8 cellular contexts compared by ENCODE assay signal in the genomic region with DNA sequence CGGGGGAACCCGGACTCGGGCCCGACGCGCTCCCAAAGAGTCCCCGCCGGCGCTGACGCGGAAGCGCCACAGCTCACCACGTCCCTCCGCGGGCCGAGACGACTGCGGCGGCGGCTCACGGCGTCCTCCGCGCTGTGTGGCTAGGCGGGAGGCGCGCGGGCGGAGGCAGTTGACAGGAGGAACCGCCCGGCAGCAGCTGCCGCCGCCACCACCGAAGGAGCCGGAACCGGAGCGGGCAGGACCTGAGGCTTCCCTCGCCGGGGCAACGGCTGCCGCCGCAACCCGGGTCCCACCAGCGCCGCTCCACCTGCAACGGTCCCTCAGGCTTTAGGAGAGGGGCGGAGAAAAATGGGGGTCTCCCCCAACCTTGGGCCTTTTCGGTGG. TPM values are rescaled to one million over a fixed set of nuclear protein-coding genes. Genes with fewer than 3 reads are reported as not detected.
DNase-seq lines count a peak whose midpoint lies in the region; ATAC-seq, FAIRE-seq and TF ChIP-seq lines count a peak whose summit lies in the region.

No MANE protein-coding gene starts in this region.

- FAIRE-seq in HTR-8/SVneo (lab: Jason Lieb, UNC) = no peak

- H3K4me1 ChIP-seq in ES-I3 (ENCODE audit: insufficient read depth, low read length) = no peaks in the 10 kb centered on the region

- peak; percentile 33 for ATAC-seq in GM21529 (IDR thresholded peaks at IDR 0.05; ENCODE audit: unreplicated experiment)
- ATAC-seq in memory B cell (ENCODE audit: low read depth) = peak; percentile 62

- peak in 4 of 56 donors; percentile 5 to 14 (median 12) for TF ChIP-seq CTCF in dorsolateral prefrontal cortex (IDR thresholded peaks at IDR 0.05 in 54 of 56, conservative IDR thresholded peaks at IDR 0.05 in 2 of 56; ENCODE audit: low read depth in 1 of 56, partially characterized antibody in 56 of 56)

- H3K27ac Mint-ChIP-seq in activated CD4-positive, alpha-beta T cell treated with anti-CD3 and anti-CD28 coated beads, Interleukin-2, amount 10 ng/mL, durations not matched to agents 7 days and 5 days = peak overlapping the region; percentile 99
- H3K27ac Mint-ChIP-seq in memory B cell = peak overlapping the region; percentile 94

- H3K27me3 ChIP-seq in dorsolateral prefrontal cortex = no peaks in the 10 kb centered on the region

- peaks cover 58% of the 10 kb centered on the region for H3K4me1 Mint-ChIP-seq in activated CD4-positive, alpha-beta T cell treated with anti-CD3 and anti-CD28 coated beads, Interleukin-2, amount 10 ng/mL, durations not matched to agents 7 days and 5 days
- peaks cover 28% of the 10 kb centered on the region for H3K4me1 Mint-ChIP-seq in memory B cell

- peak overlapping the region; percentile 71 for H3K9ac ChIP-seq in ES-I3 (ENCODE audit: low read depth, low read length)

- peak overlapping the region in 58 of 59 donors; percentile 41 to 97 (median 90) for H3K27ac ChIP-seq in dorsolateral prefrontal cortex

- peak overlapping the region; percentile 61 to 100 (median 96) for H3K4me3 ChIP-seq in dorsolateral prefrontal cortex

- H3K36me3 ChIP-seq in ES-I3 (ENCODE audit: insufficient read depth, low read length) = no peaks in the 10 kb centered on the region

- peaks cover 5% of the 10 kb centered on the region for H3K9me3 Mint-ChIP-seq in activated CD4-positive, alpha-beta T cell treated with anti-CD3 and anti-CD28 coated beads, Interleukin-2, amount 10 ng/mL, durations not matched to agents 7 days and 5 days
- no peaks in the 10 kb centered on the region for H3K9me3 Mint-ChIP-seq in memory B cell

- H3K4me3 Mint-ChIP-seq in activated CD4-positive, alpha-beta T cell treated with anti-CD3 and anti-CD28 coated beads, Interleukin-2, amount 10 ng/mL, durations not matched to agents 7 days and 5 days = peak overlapping the region; percentile 100
- peak overlapping the region; percentile 96 for H3K4me3 Mint-ChIP-seq in memory B cell

- DNase-seq in M059J (ENCODE audit: low read depth) (peak; percentile 60), dorsolateral prefrontal cortex (peak in 9 of 10 donors; percentile 29 to 73 (median 45)), memory B cell (ENCODE audit: low spot score in 2 of 2) (peak in 1 of 2 donors; percentile 61), HTR-8/SVneo (ENCODE audit: insufficient read length, low spot score) (no peak)
- peak; percentile 74 for DNase-seq in activated CD4-positive, alpha-beta T cell treated with anti-CD3 and anti-CD28 coated beads, Interleukin-2, amount 10 ng/mL, durations not matched to agents 7 days and 5 days
- DNase-seq in stimulated activated CD8-positive, alpha-beta memory T cell treated with anti-CD3 and anti-CD28 coated beads, Interleukin-12 subunit alpha, Interleukin-12 subunit beta, amount 100 ng/mL, for 1 hour (ENCODE audit: low read depth) = peak; percentile 27

- no peaks in the 10 kb centered on the region for H3K9me3 ChIP-seq in ES-I3 (ENCODE audit: control insufficient read depth, insufficient read depth, low read length)

- POLR2A ChIA-PET in activated CD4-positive, alpha-beta T cell treated with anti-CD3 and anti-CD28 coated beads, Interleukin-2, amount 10 ng/mL, durations not matched to agents 7 days and 5 days (lab: Charles Lee) = interaction anchor here (1.0 to 1.7 kb wide), 5 partner anchors 12 to 55 kb away, joined by 3 to 4 read pairs (median 4); no protein-coding TSS in a partner anchor

- peaks cover 38% of the 10 kb centered on the region for H3K36me3 Mint-ChIP-seq in activated CD4-positive, alpha-beta T cell treated with anti-CD3 and anti-CD28 coated beads, Interleukin-2, amount 10 ng/mL, durations not matched to agents 7 days and 5 days (ENCODE audit: low read depth)
- H3K36me3 Mint-ChIP-seq in memory B cell = peaks cover 17% of the 10 kb centered on the region

- CTCF ChIA-PET in activated CD4-positive, alpha-beta T cell treated with anti-CD3 and anti-CD28 coated beads, Interleukin-2, amount 10 ng/mL, durations not matched to agents 7 days and 5 days (lab: Charles Lee) = interaction anchor here (0.8 to 2.2 kb wide), 6 partner anchors 10 to 41 kb away, joined by 3 to 9 read pairs (median 3); no protein-coding TSS in a partner anchor

- H3K27me3 Mint-ChIP-seq in activated CD4-positive, alpha-beta T cell treated with anti-CD3 and anti-CD28 coated beads, Interleukin-2, amount 10 ng/mL, durations not matched to agents 7 days and 5 days = no peaks in the 10 kb centered on the region
- no peaks in the 10 kb centered on the region for H3K27me3 Mint-ChIP-seq in memory B cell

- intact Hi-C loops in dorsolateral prefrontal cortex (cut with DNase I) = loop anchor here (2.0 to 10.0 kb wide), 5 partner anchors 45 to 200 kb away; partner anchors contain the start of genes GRM8 (in 2 of the 2), ARF5 (in 1 of the 2), FSCN3 (in 1 of the 2) and GCC1 (in 1 of the 2)

RNA-seq across cellular contexts. Expression of gene ZNF800, which starts 0.3 kb away (rescaled TPM):
- 24.8 and 25.1 TPM in 2 replicates for total RNA-seq in M059J (2014; rRNA removed; shearing (Covaris generic))
- total RNA-seq in activated CD4-positive, alpha-beta T cell treated with anti-CD3 and anti-CD28 coated beads, Interleukin-2, amount 10 ng/mL, durations not matched to agents 7 days and 5 days = 10 to 100 TPM; 43.6 to 50.7 TPM
- 10 to 100 TPM; 34.6 to 62.9 (median 48.6) TPM for total RNA-seq in dorsolateral prefrontal cortex
